ENCODE assay signal across 17 cellular contexts in the genomic region with DNA sequence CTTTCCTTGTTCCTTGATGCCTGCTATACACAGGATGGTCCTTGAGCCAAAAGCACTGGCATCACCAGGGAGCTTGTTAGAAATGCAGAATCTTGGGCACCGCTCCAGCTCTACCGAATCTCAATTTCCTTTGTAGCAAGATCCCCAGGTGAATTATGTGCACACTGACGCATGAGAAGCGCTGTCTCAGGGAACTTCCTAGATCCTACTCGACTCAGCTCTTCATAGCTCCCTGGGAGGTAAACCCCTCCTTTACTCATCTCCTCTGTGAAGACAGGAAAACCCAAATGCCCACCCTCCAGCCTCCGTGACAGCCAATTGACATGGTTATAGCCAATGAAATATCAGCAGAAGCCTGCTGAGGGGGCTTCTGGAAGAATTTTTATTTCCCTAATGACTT. TPM values are rescaled to one million over a fixed set of nuclear protein-coding genes. Genes with fewer than 3 reads are reported as not detected.
DNase-seq lines count a peak whose midpoint lies in the region; ATAC-seq and TF ChIP-seq lines count a peak whose summit lies in the region.
"Had no signal": no experiment of that assay in that cellular context is flagged by ENCODE, and none has a peak within 500 bp of the region (broad histone marks: within the 10 kb centered on the region; RNA-seq: fewer than 3 reads in every experiment).

No MANE protein-coding gene starts in this region.

- H3K36me3 ChIP-seq in esophagus muscularis mucosa (no peaks in the 10 kb centered on the region), thoracic aorta (no peaks in the 10 kb centered on the region)

- no peaks in the 10 kb centered on the region for H3K9me3 ChIP-seq in esophagus muscularis mucosa
- H3K9me3 ChIP-seq in thoracic aorta, result no peaks in the 10 kb centered on the region

- CTCF ChIA-PET in RWPE1 (lab: Yijun Ruan, JAX), result no interaction called here

- no peaks in the 10 kb centered on the region for H3K27me3 ChIP-seq in esophagus muscularis mucosa
- no peaks in the 10 kb centered on the region for H3K27me3 ChIP-seq in thoracic aorta (replicated peaks; ENCODE audit: insufficient read depth)

- H3K4me1 ChIP-seq in esophagus muscularis mucosa (peaks cover 52 to 91% (median 90%) of the 10 kb centered on the region in 4 donors), thoracic aorta (ENCODE audit: control insufficient read depth in 1 of 2, low read depth in 2 of 2) (peaks cover 46 to 84% of the 10 kb centered on the region in 2 donors)

- TF ChIP-seq CTCF in RWPE1 (conservative IDR thresholded peaks at IDR 0.05; ENCODE audit: low read depth) (no peak), esophagus muscularis mucosa (IDR thresholded peaks at IDR 0.05) (no peak), thoracic aorta (IDR thresholded peaks at IDR 0.05) (no peak)

- intact Hi-C loops in esophagus muscularis mucosa (cut with DNase I), result no loop called here

- DNase-seq in NCI-H748 (lab: John Stamatoyannopoulos, UW; ENCODE audit: unreplicated experiment) (peak; percentile 19), NCI-H748 treated with DMSO at 0.1 percent for 48 hours (lab: John Stamatoyannopoulos, UW) (no peak), RWPE1 (ENCODE audit: low spot score) (peak; percentile 37), esophagus muscularis mucosa (ENCODE audit: extremely low spot score) (peak; percentile 62), thoracic aorta (ENCODE audit: low spot score) (no peak), T-helper 1 cell (no peak), NOMO-1 treated with dmso at 0.1 percent for 144 hours (lab: John Stamatoyannopoulos, UW; ENCODE audit: unreplicated experiment) (no peak), NCI-H345 (lab: John Stamatoyannopoulos, UW) (no peak)
- DNase-seq: 8988T; activated naive CD8-positive, alpha-beta T cell treated with anti-CD3 and anti-CD28 coated beads for 36 hours; NCI-H526; stimulated activated CD4-positive, alpha-beta T cell treated with anti-CD3 and anti-CD28 coated beads, Interleukin-4, amount 100 ng/mL, for 1 hour; stimulated activated naive CD8-positive, alpha-beta T cell treated with anti-CD3 and anti-CD28 coated beads, Interleukin-15, amount 100 ng/mL, for 72 hours had no signal

- POLR2A ChIA-PET in RWPE1 (lab: Yijun Ruan, JAX; ENCODE audit: low non-redundant PET), result no interaction called here

- peak overlapping the region; percentile 70 for H3K27ac ChIP-seq in RWPE1
- peak overlapping the region; percentile 74 to 95 (median 90) for H3K27ac ChIP-seq in esophagus muscularis mucosa (replicated peaks in 1 of 4)
- H3K27ac ChIP-seq in thoracic aorta, result peak overlapping the region in 1 of 2 donors; percentile 58

- WGBS in esophagus muscularis mucosa, result 61% methylated on average over 6 of the region's 6 CpGs

- TF ChIP-seq EP300 in esophagus muscularis mucosa (IDR thresholded peaks at IDR 0.05), result no peak

- TF ChIP-seq POLR2A in esophagus muscularis mucosa (IDR thresholded peaks at IDR 0.05; ENCODE audit: low read depth), result no peak

- no peak for ATAC-seq in thoracic aorta (ENCODE audit: insufficient number of reproducible peaks, low FRiP score, low read depth)
- ATAC-seq: stimulated activated naive CD8-positive, alpha-beta T cell treated with anti-CD3 and anti-CD28 coated beads, Interleukin-15, amount 100 ng/mL, for 72 hours had no signal

- H3K4me3 ChIP-seq in esophagus muscularis mucosa (no peak overlapping the region), thoracic aorta (peak overlapping the region; percentile 40)

RNA-seq across cellular contexts. Expression of gene USP31, which starts 4.1 kb away (rescaled TPM):
- 10 to 100 TPM; 18.9 to 29.1 (median 23.3) TPM for total RNA-seq in esophagus muscularis mucosa
- 10 to 100 TPM; 19.6 to 25.0 TPM for total RNA-seq in thoracic aorta

RNA-seq across cellular contexts. Expression of gene SCNN1G, which starts 37.4 kb away (rescaled TPM):
- total RNA-seq in esophagus muscularis mucosa, result under 1 TPM in 2 of 4 donors, not detected in 2; 0.06 to 0.34 TPM
- total RNA-seq in thoracic aorta, result not detected
- total RNA-seq: activated CD8-positive, alpha-beta memory T cell treated with anti-CD3 and anti-CD28 coated beads for 36 hours; activated naive CD8-positive, alpha-beta T cell treated with anti-CD3 and anti-CD28 coated beads for 36 hours; glomerular endothelial cell; osteoblast; T-helper 1 cell treated with Interleukin-12 subunit alpha and Interleukin-12 subunit beta and Interleukin-4 antibody, amounts not matched to agents 30 ng/mL and 1 ng/mL, for 36 hours had no signal

Comparison
In these comparisons a context has a peak if more than half of its experiments do, and no peak if none do; other contexts are left out.
1. DNase-seq: peak in NCI-H748 (single experiment), RWPE1 (single experiment) and esophagus muscularis mucosa (single experiment); none in NCI-H748 treated with DMSO at 0.1 percent for 48 hours (single experiment), thoracic aorta (single experiment), T-helper 1 cell (0 of 5), NOMO-1 treated with dmso at 0.1 percent for 144 hours (single experiment) and NCI-H345 (single experiment).